ENCODE assay signal across 9 cellular contexts in genomic region chr11:73152861-73153483, GRCh38. TPM values are rescaled to one million over a fixed set of nuclear protein-coding genes. Genes with fewer than 3 reads are reported as not detected.
DNase-seq lines count a peak whose midpoint lies in the region; ATAC-seq and TF ChIP-seq lines count a peak whose summit lies in the region.
"Had no signal": no experiment of that assay in that cellular context is flagged by ENCODE, and none has a peak within 500 bp of the region (broad histone marks: within the 10 kb centered on the region; RNA-seq: fewer than 3 reads in every experiment).

No MANE protein-coding gene starts in this region.

- no peak overlapping the region for H3K4me3 Mint-ChIP-seq in progenitor cell of endocrine pancreas (ENCODE audit: low read depth)

- H3K9ac ChIP-seq in Loucy (ENCODE audit: low read depth, low read length, poor library complexity, severe bottlenecking): peak overlapping the region; percentile 94

- H3K4me1 ChIP-seq in Loucy (ENCODE audit: insufficient read depth, low read length, poor library complexity, severe bottlenecking): peaks cover 96% of the 10 kb centered on the region

- peak; percentile 54 for ATAC-seq in GM18499 (IDR thresholded peaks at IDR 0.05; ENCODE audit: insufficient read depth, unreplicated experiment)
- peak; percentile 65 for ATAC-seq in GM21723 (IDR thresholded peaks at IDR 0.05; ENCODE audit: unreplicated experiment)

- H3K27ac Mint-ChIP-seq in progenitor cell of endocrine pancreas: peak overlapping the region; percentile 65

- peaks cover 18% of the 10 kb centered on the region for H3F3A ChIP-seq in Loucy (ENCODE audit: low read depth)

- H3K9me3 ChIP-seq in Loucy (ENCODE audit: insufficient read depth, low read depth, low read length): no peaks in the 10 kb centered on the region

- no peaks in the 10 kb centered on the region for H4K20me1 ChIP-seq in Loucy (ENCODE audit: insufficient read depth, low read length, poor library complexity, severe bottlenecking)

- H3K27me3 Mint-ChIP-seq in progenitor cell of endocrine pancreas: peaks cover 5% of the 10 kb centered on the region

- in situ Hi-C loops in ACHN (cut with HindIII; ENCODE audit: low pct_ligation_motif_present, low pct_unique_long_range_greater_than_20kb, low sequenced_read_pairs): no loop called here

- TF ChIP-seq CTCF in Loucy (conservative IDR thresholded peaks at IDR 0.05; ENCODE audit: low read length) (no peak), progenitor cell of endocrine pancreas (IDR thresholded peaks at IDR 0.05; ENCODE audit: unreplicated experiment) (no peak)

- H3K36me3 ChIP-seq in Loucy (ENCODE audit: insufficient read depth, low read length): no peaks in the 10 kb centered on the region

- no peaks in the 10 kb centered on the region for H3K36me3 Mint-ChIP-seq in progenitor cell of endocrine pancreas (ENCODE audit: insufficient read depth)

- H3K9me2 ChIP-seq in Loucy (replicated peaks; ENCODE audit: low read depth, low read length): no peaks in the 10 kb centered on the region

- DNase-seq in activated gamma-delta T cell treated with anti-CD3 and anti-CD28 coated beads, Interleukin-2, amount 50 U/mL, for 16 hours (ENCODE audit: low read depth): peak; percentile 17
- no peak for DNase-seq in progenitor cell of endocrine pancreas (ENCODE audit: low spot score, unreplicated experiment)
- DNase-seq in ACHN: no peak
- no peak for DNase-seq in NCI-H345 treated with DMSO at 0.1 percent for 48 hours (lab: John Stamatoyannopoulos, UW; ENCODE audit: unreplicated experiment)
- no peak for DNase-seq in T-helper 9 cell
- DNase-seq: IMR-90 had no signal

- no peaks in the 10 kb centered on the region for H3K79me2 ChIP-seq in Loucy (ENCODE audit: insufficient read depth, low read length)

- H3K4me3 ChIP-seq in Loucy (ENCODE audit: low read length, poor library complexity, severe bottlenecking): peak overlapping the region; percentile 60

- H3K9me3 Mint-ChIP-seq in progenitor cell of endocrine pancreas (ENCODE audit: low read depth): no peaks in the 10 kb centered on the region

- H3K4me1 Mint-ChIP-seq in progenitor cell of endocrine pancreas (ENCODE audit: low read depth): peaks cover 7% of the 10 kb centered on the region

- no peaks in the 10 kb centered on the region for H3K27me3 ChIP-seq in Loucy (ENCODE audit: insufficient read depth, low read length, poor library complexity, severe bottlenecking)

- H2AFZ ChIP-seq in Loucy (ENCODE audit: low read length): no peak overlapping the region

- peak overlapping the region; percentile 79 for H3K4me2 ChIP-seq in Loucy (ENCODE audit: low read depth, low read length, poor library complexity, severe bottlenecking)

RNA-seq across cellular contexts. Expression of gene FCHSD2, which starts 10.9 kb away (rescaled TPM):
- 28.4 and 35.4 TPM in 2 replicates for total RNA-seq in progenitor cell of endocrine pancreas
